ENCODE assay signal across 16 cellular contexts in genomic region chr4:122759639-122760310, GRCh38. TPM values are rescaled to one million over a fixed set of nuclear protein-coding genes. Genes with fewer than 3 reads are reported as not detected.
DNase-seq lines count a peak whose midpoint lies in the region; ATAC-seq and TF ChIP-seq lines count a peak whose summit lies in the region.
"Had no signal": no experiment of that assay in that cellular context is flagged by ENCODE, and none has a peak within 500 bp of the region (broad histone marks: within the 10 kb centered on the region; RNA-seq: fewer than 3 reads in every experiment).

No MANE protein-coding gene starts in this region.

- H3K4me2 ChIP-seq in PC-3 (ENCODE audit: low read length) = no peak overlapping the region
- H3K4me2 ChIP-seq: BLaER1 treated with 17β-estradiol and CSF1 and Interleukin-3, amounts not matched to agents 10 nM and 100 nM had no signal

- 0 out of 2 replicates have a peak overlapping the region, but pooled peaks have one; percentile 49 for H2AFZ ChIP-seq in PC-3 (ENCODE audit: low read length)

- H3F3A ChIP-seq in PC-3 (ENCODE audit: low read length, unreplicated experiment) = no peaks in the 10 kb centered on the region

- H3K4me3 ChIP-seq in PC-3 (ENCODE audit: low read length) = no peak overlapping the region
- H3K4me3 ChIP-seq: BLaER1 treated with 17β-estradiol and CSF1 and Interleukin-3, amounts not matched to agents 10 nM and 100 nM; coronary artery; heart left ventricle; left ventricle myocardium inferior had no signal

- peaks cover 13% of the 10 kb centered on the region for H3K4me1 ChIP-seq in PC-3 (ENCODE audit: insufficient read depth, low read length)

- BruUV-seq in PC-3 (replicated peaks; lab: Mats Ljungman, UMichigan) = no TSS peak

- CTCF ChIA-PET in PC-3 (lab: Charles Lee) = no interaction called here

- no peaks in the 10 kb centered on the region for H3K9me3 Mint-ChIP-seq in activated CD4-positive, alpha-beta T cell treated with anti-CD3 and anti-CD28 coated beads, Interleukin-2, amount 10 ng/mL, durations not matched to agents 24 days and 14 days
- no peaks in the 10 kb centered on the region for H3K9me3 Mint-ChIP-seq in osteocyte (ENCODE audit: unreplicated experiment)
- H3K9me3 Mint-ChIP-seq: activated naive CD4-positive, alpha-beta T cell treated with anti-CD3 and anti-CD28 coated beads for 36 hours had no signal

- no peak for DNase-seq in activated CD4-positive, alpha-beta T cell treated with anti-CD3 and anti-CD28 coated beads, Interleukin-2, amount 10 ng/mL, durations not matched to agents 24 days and 14 days
- no peak for DNase-seq in activated CD4-positive, alpha-beta T cell treated with anti-CD3 and anti-CD28 coated beads for 4 hours
- peak; percentile 32 for DNase-seq in PC-3
- DNase-seq in dedifferentiated amniotic fluid mesenchymal stem cell (ENCODE audit: extremely low spot score) = peak; percentile 61
- no peak for DNase-seq in osteocyte (ENCODE audit: extremely low spot score, unreplicated experiment)
- DNase-seq in SKM-1 treated with dmso at 0.1 percent for 144 hours (lab: John Stamatoyannopoulos, UW; ENCODE audit: unreplicated experiment) = no peak
- no peak for DNase-seq in stimulated activated CD4-positive, alpha-beta T cell treated with anti-CD3 and anti-CD28 coated beads, Interleukin-4, amount 100 ng/mL, for 24 hours
- DNase-seq: activated CD8-positive, alpha-beta T cell treated with anti-CD3 and anti-CD28 coated beads, Interleukin-2, amount 10 ng/mL, durations not matched to agents 7 days and 5 days; activated naive CD4-positive, alpha-beta T cell treated with anti-CD3 and anti-CD28 coated beads for 36 hours; heart left ventricle; left ventricle myocardium inferior; occipital lobe; stimulated activated CD4-positive, alpha-beta T cell treated with anti-CD3 and anti-CD28 coated beads, Interleukin-15, amount 100 ng/mL, for 24 hours had no signal

- POLR2A ChIA-PET in PC-3 (lab: Charles Lee; ENCODE audit: unreplicated experiment) = no interaction called here

- H3K4me1 Mint-ChIP-seq in activated CD4-positive, alpha-beta T cell treated with anti-CD3 and anti-CD28 coated beads, Interleukin-2, amount 10 ng/mL, durations not matched to agents 24 days and 14 days = peaks cover 45% of the 10 kb centered on the region
- H3K4me1 Mint-ChIP-seq in osteocyte (ENCODE audit: unreplicated experiment) = peaks cover 29% of the 10 kb centered on the region

- no peaks in the 10 kb centered on the region for H3K36me3 ChIP-seq in PC-3 (ENCODE audit: low read depth, low read length)
- H3K36me3 ChIP-seq: BLaER1 treated with 17β-estradiol and CSF1 and Interleukin-3, amounts not matched to agents 10 nM and 100 nM; heart left ventricle; left ventricle myocardium inferior had no signal

- no peaks in the 10 kb centered on the region for H3K9me2 ChIP-seq in PC-3 (replicated peaks; ENCODE audit: low read length)

- H3K9me3 ChIP-seq in PC-3 (ENCODE audit: low read length) = no peaks in the 10 kb centered on the region
- H3K9me3 ChIP-seq: BLaER1 treated with 17β-estradiol and CSF1 and Interleukin-3, amounts not matched to agents 10 nM and 100 nM; heart left ventricle; left ventricle myocardium inferior had no signal

- no peaks in the 10 kb centered on the region for H4K20me1 ChIP-seq in PC-3 (ENCODE audit: low read length)

- TF ChIP-seq CTCF in PC-3 (conservative IDR thresholded peaks at IDR 0.05; ENCODE audit: low read depth, low read length) (peak; percentile 50), osteocyte (IDR thresholded peaks at IDR 0.05) (peak; percentile 61)

- no peak overlapping the region for H3K27ac ChIP-seq in PC-3 (ENCODE audit: low read length)
- H3K27ac ChIP-seq: BLaER1 treated with 17β-estradiol and CSF1 and Interleukin-3, amounts not matched to agents 10 nM and 100 nM; coronary artery; heart left ventricle; left ventricle myocardium inferior had no signal

- peaks cover 2% of the 10 kb centered on the region for H3K36me3 Mint-ChIP-seq in activated CD4-positive, alpha-beta T cell treated with anti-CD3 and anti-CD28 coated beads, Interleukin-2, amount 10 ng/mL, durations not matched to agents 24 days and 14 days (ENCODE audit: low read depth)
- H3K36me3 Mint-ChIP-seq in osteocyte (ENCODE audit: unreplicated experiment) = no peaks in the 10 kb centered on the region

- intact Hi-C loops in activated CD4-positive, alpha-beta T cell treated with anti-CD3 and anti-CD28 coated beads, Interleukin-2, amount 10 ng/mL, durations not matched to agents 24 days and 14 days (cut with micrococcal nuclease) = no loop called here
- intact Hi-C loops in PC-3 (cut with micrococcal nuclease) = loop anchor here (5.0 kb wide), 1 partner anchor 68 kb away; the partner anchor contains the start of gene FGF2

- no peaks in the 10 kb centered on the region for H3K27me3 ChIP-seq in PC-3 (ENCODE audit: low read length)
- H3K27me3 ChIP-seq: heart left ventricle had no signal

- no peak overlapping the region for H3K9ac ChIP-seq in PC-3 (ENCODE audit: low read length)
- H3K9ac ChIP-seq: BLaER1 treated with 17β-estradiol and CSF1 and Interleukin-3, amounts not matched to agents 10 nM and 100 nM had no signal

- H3K27me3 Mint-ChIP-seq in activated CD4-positive, alpha-beta T cell treated with anti-CD3 and anti-CD28 coated beads, Interleukin-2, amount 10 ng/mL, durations not matched to agents 24 days and 14 days = peaks cover 9% of the 10 kb centered on the region
- H3K27me3 Mint-ChIP-seq in osteocyte (ENCODE audit: unreplicated experiment) = no peaks in the 10 kb centered on the region

- H3K79me2 ChIP-seq in PC-3 (ENCODE audit: low read length) = no peaks in the 10 kb centered on the region

- ATAC-seq in PC-3 (peak; percentile 43; the same call in 1 of the 2 replicates), HG03095 (IDR thresholded peaks at IDR 0.05; ENCODE audit: unreplicated experiment) (no peak)
- ATAC-seq: activated CD8-positive, alpha-beta T cell treated with anti-CD3 and anti-CD28 coated beads, Interleukin-2, amount 10 ng/mL, durations not matched to agents 7 days and 5 days; heart left ventricle had no signal

- H3K27ac Mint-ChIP-seq in activated CD4-positive, alpha-beta T cell treated with anti-CD3 and anti-CD28 coated beads, Interleukin-2, amount 10 ng/mL, durations not matched to agents 24 days and 14 days = peak overlapping the region; percentile 3
- peak overlapping the region; percentile 21 for H3K27ac Mint-ChIP-seq in osteocyte (ENCODE audit: unreplicated experiment)
- H3K27ac Mint-ChIP-seq: activated CD8-positive, alpha-beta T cell treated with anti-CD3 and anti-CD28 coated beads, Interleukin-2, amount 10 ng/mL, durations not matched to agents 7 days and 5 days; activated naive CD4-positive, alpha-beta T cell treated with anti-CD3 and anti-CD28 coated beads for 36 hours had no signal

- H3K4me3 Mint-ChIP-seq in activated CD4-positive, alpha-beta T cell treated with anti-CD3 and anti-CD28 coated beads, Interleukin-2, amount 10 ng/mL, durations not matched to agents 24 days and 14 days = no peak overlapping the region
- H3K4me3 Mint-ChIP-seq in osteocyte (ENCODE audit: unreplicated experiment) = no peak overlapping the region
- H3K4me3 Mint-ChIP-seq: activated CD8-positive, alpha-beta T cell treated with anti-CD3 and anti-CD28 coated beads, Interleukin-2, amount 10 ng/mL, durations not matched to agents 7 days and 5 days; activated naive CD4-positive, alpha-beta T cell treated with anti-CD3 and anti-CD28 coated beads for 36 hours had no signal

RNA-seq across cellular contexts. Expression of gene BBS12, which starts 27.3 kb away (rescaled TPM):
- 3.8 and 4.7 TPM in 2 replicates for total RNA-seq in activated CD4-positive, alpha-beta T cell treated with anti-CD3 and anti-CD28 coated beads, Interleukin-2, amount 10 ng/mL, durations not matched to agents 24 days and 14 days
- total RNA-seq in PC-3 (2014; rRNA removed) = 0.69 and 1.7 TPM in 2 replicates
- 3.3 and 3.6 TPM in 2 replicates for total RNA-seq in osteocyte

Comparison
In these comparisons a context has a peak if more than half of its experiments do, and no peak if none do; other contexts are left out.
1. DNase-seq: peak in PC-3 (single experiment) and dedifferentiated amniotic fluid mesenchymal stem cell (single experiment); none in activated CD4-positive, alpha-beta T cell treated with anti-CD3 and anti-CD28 coated beads, Interleukin-2, amount 10 ng/mL, durations not matched to agents 24 days and 14 days (single experiment), activated CD4-positive, alpha-beta T cell treated with anti-CD3 and anti-CD28 coated beads for 4 hours (0 of 2), osteocyte (single experiment), SKM-1 treated with dmso at 0.1 percent for 144 hours (single experiment) and stimulated activated CD4-positive, alpha-beta T cell treated with anti-CD3 and anti-CD28 coated beads, Interleukin-4, amount 100 ng/mL, for 24 hours (single experiment).